20 cellular contexts compared by ENCODE assay signal in genomic region chr14:88470542-88471440, GRCh38.
DNase-seq lines count a peak whose midpoint lies in the region; ATAC-seq and TF ChIP-seq lines count a peak whose summit lies in the region.
"Had no signal": no experiment of that assay in that cellular context is flagged by ENCODE, and none has a peak within 500 bp of the region (broad histone marks: within the 10 kb centered on the region; RNA-seq: fewer than 3 reads in every experiment).

No MANE protein-coding gene starts in this region.

- intact Hi-C loops in psoas muscle (cut with DNase I): no loop called here

- no peaks in the 10 kb centered on the region for H3K27me3 ChIP-seq in psoas muscle (ENCODE audit: insufficient read depth in 3 of 3, low read length in 2 of 3)
- H3K27me3 ChIP-seq: adrenal gland, BE2C, upper lobe of left lung had no signal

- peaks cover 3 to 86% of the 10 kb centered on the region in 2 donors for H3K36me3 ChIP-seq in psoas muscle (ENCODE audit: insufficient read depth in 1 of 2, low read depth in 1 of 2)
- H3K36me3 ChIP-seq: BE2C had no signal

- H3K9me3 ChIP-seq in psoas muscle: no peaks in the 10 kb centered on the region
- H3K9me3 ChIP-seq: adrenal gland, BE2C, upper lobe of left lung had no signal

- H3K4me1 ChIP-seq in psoas muscle: no peaks in the 10 kb centered on the region
- H3K4me1 ChIP-seq: BE2C, parathyroid adenoma had no signal

- H3K4me3 ChIP-seq in fibroblast of pulmonary artery (replicated peaks; ENCODE audit: low read depth, low read length) (no peak overlapping the region), psoas muscle (no peak overlapping the region)
- H3K4me3 ChIP-seq: adrenal gland, upper lobe of left lung had no signal

- ATAC-seq in psoas muscle: peak in 3 of 4 donors; percentile 48 to 84 (median 72)
- no peak for ATAC-seq in GM18870 (IDR thresholded peaks at IDR 0.05; ENCODE audit: unreplicated experiment)
- ATAC-seq: left colon; stimulated activated effector memory CD8-positive, alpha-beta T cell treated with anti-CD3 and anti-CD28 coated beads, Interleukin-12 subunit alpha, Interleukin-12 subunit beta, amount 100 ng/mL, for 72 hours had no signal

- 83 to 90% (median 87%) methylated on average over 7 of the region's 7 CpGs for WGBS in psoas muscle, 3 donors

- peak; percentile 97 for DNase-seq in LHCN-M2 (ENCODE audit: low read depth)
- DNase-seq in fibroblast of pulmonary artery (ENCODE audit: low read depth): peak; percentile 43
- DNase-seq in psoas muscle: no peak
- DNase-seq in cerebellar cortex (ENCODE audit: low spot score): no peak
- no peak for DNase-seq in GDM1 (lab: John Stamatoyannopoulos, UW)
- DNase-seq in DMS79 (lab: John Stamatoyannopoulos, UW): no peak
- DNase-seq: activated CD4-positive, alpha-beta memory T cell treated with anti-CD3 and anti-CD28 coated beads for 36 hours; adrenal gland; BE2C; DMS 273 treated with DMSO at 0.1 percent for 48 hours; erythroblast; left colon; NCI-H2029 treated with DMSO at 0.1 percent for 48 hours; NCI-H526 treated with DMSO at 0.1 percent for 48 hours; SW 1271; upper lobe of left lung had no signal

- TF ChIP-seq CTCF in fibroblast of pulmonary artery (IDR thresholded peaks at IDR 0.05; ENCODE audit: low read length, missing control alignments): no peak
- no peak for TF ChIP-seq CTCF in psoas muscle (IDR thresholded peaks at IDR 0.05)

- H3K27ac ChIP-seq in angular gyrus (ENCODE audit: low read depth, low read length) (peak overlapping the region; percentile 60), psoas muscle (no peak overlapping the region)
- H3K27ac ChIP-seq: adrenal gland, parathyroid adenoma, upper lobe of left lung had no signal

Comparison
In these comparisons a context has a peak if more than half of its experiments do, and no peak if none do; other contexts are left out.
1. DNase-seq: peak in LHCN-M2 (single experiment) and fibroblast of pulmonary artery (single experiment); none in psoas muscle (0 of 2), cerebellar cortex (single experiment), GDM1 (single experiment) and DMS79 (single experiment).